ENCODE assay signal across 11 cellular contexts in genomic region chr3:23859012-23859743, GRCh38. TPM values are rescaled to one million over a fixed set of nuclear protein-coding genes. Genes with fewer than 3 reads are reported as not detected.
DNase-seq lines count a peak whose midpoint lies in the region; ATAC-seq and TF ChIP-seq lines count a peak whose summit lies in the region.
"Had no signal": no experiment of that assay in that cellular context is flagged by ENCODE, and none has a peak within 500 bp of the region (broad histone marks: within the 10 kb centered on the region; RNA-seq: fewer than 3 reads in every experiment).

No MANE protein-coding gene starts in this region.

- no CpG with 5 or more reads among the region's 1 CpG for WGBS in H9 (ENCODE audit: extremely low coverage, insufficient read length, low lambda C conversion rate)
- no CpG with 5 or more reads among the region's 1 CpG for WGBS in neuronal stem cell (ENCODE audit: extremely low coverage in 2 of 2, insufficient read length in 2 of 2, insufficient replicate concordance in 1 of 2), 2 donors

- H2BK5ac ChIP-seq in H9 (ENCODE audit: insufficient read length, low read length): no peak overlapping the region
- no peak overlapping the region for H2BK5ac ChIP-seq in neuronal stem cell (ENCODE audit: low read length)

- H3K23ac ChIP-seq in H9 (ENCODE audit: insufficient read length, low read depth, low read length) (no peak overlapping the region), neuronal stem cell (ENCODE audit: low read depth, low read length, poor library complexity) (no peak overlapping the region)

- H2BK15ac ChIP-seq in H9 (ENCODE audit: low read depth, low read length): no peak overlapping the region
- H2BK15ac ChIP-seq in neuronal stem cell (ENCODE audit: low read length): no peak overlapping the region

- in situ Hi-C loops in brain microvascular endothelial cell (cut with HindIII; ENCODE audit: low pct_ligation_motif_present, low sequenced_read_pairs): no loop called here

- TF ChIP-seq POLR2A in breast epithelium (IDR thresholded peaks at IDR 0.05): no peak

- H3K27me3 ChIP-seq in H9 (ENCODE audit: insufficient read depth, low read length) (no peaks in the 10 kb centered on the region), breast epithelium (no peaks in the 10 kb centered on the region), brain microvascular endothelial cell (replicated peaks) (no peaks in the 10 kb centered on the region), neuronal stem cell (ENCODE audit: control insufficient read depth in 3 of 3, insufficient read depth in 3 of 3, low read depth in 1 of 3, low read length in 3 of 3) (no peaks in the 10 kb centered on the region)
- H3K27me3 ChIP-seq: neural progenitor cell had no signal

- H3K79me1 ChIP-seq in H9 (ENCODE audit: insufficient read depth, low read depth, low read length, poor library complexity, severe bottlenecking): peaks cover 9% of the 10 kb centered on the region
- peaks cover 3% of the 10 kb centered on the region for H3K79me1 ChIP-seq in neuronal stem cell (ENCODE audit: low read depth, low read length)

- H3K9ac ChIP-seq in H9 (ENCODE audit: extremely low read depth, insufficient read length, low read length) (no peak overlapping the region), neuronal stem cell (ENCODE audit: low read depth, low read length, poor library complexity) (no peak overlapping the region)
- H3K9ac ChIP-seq: neural progenitor cell had no signal

- H3K4me1 ChIP-seq in H9 (ENCODE audit: insufficient read depth, low read length): no peaks in the 10 kb centered on the region; the same call in 1 of the 2 replicates
- peaks cover 3 to 16% of the 10 kb centered on the region in 2 donors for H3K4me1 ChIP-seq in breast epithelium
- H3K4me1 ChIP-seq in neuronal stem cell (ENCODE audit: control insufficient read depth in 2 of 2, insufficient read depth in 1 of 2, low read depth in 1 of 2, low read length in 2 of 2): peaks cover 3 to 6% of the 10 kb centered on the region in 2 donors

- H3K9me3 ChIP-seq in H9 (ENCODE audit: control insufficient read depth, low read depth, low read length) (no peaks in the 10 kb centered on the region), breast epithelium (no peaks in the 10 kb centered on the region), neuronal stem cell (replicated peaks in 1 of 2; ENCODE audit: control insufficient read depth in 2 of 2, insufficient read depth in 1 of 2, low read depth in 1 of 2, low read length in 2 of 2) (peaks cover 0 to 3% of the 10 kb centered on the region in 2 donors)

- no peak overlapping the region for H4K5ac ChIP-seq in H9 (ENCODE audit: insufficient read length, low read depth, low read length)

- H3K4me2 ChIP-seq in H9 (ENCODE audit: insufficient read depth, insufficient read length, low read length) (no peak overlapping the region), neuronal stem cell (ENCODE audit: insufficient read depth, low read length, poor library complexity, severe bottlenecking) (no peak overlapping the region)
- H3K4me2 ChIP-seq: neural progenitor cell had no signal

- H4K91ac ChIP-seq in H9 (ENCODE audit: insufficient read length, low read depth, low read length) (no peak overlapping the region), neuronal stem cell (ENCODE audit: low read depth, low read length, poor library complexity) (no peak overlapping the region)

- no peak overlapping the region for H2BK120ac ChIP-seq in H9 (ENCODE audit: low read depth, low read length, poor library complexity, severe bottlenecking)
- no peak overlapping the region for H2BK120ac ChIP-seq in neuronal stem cell (ENCODE audit: low read depth, low read length)

- peak overlapping the region in 2 of 3 experiments; percentile 0 to 7; a peak in 2 of 7 replicates for H3K27ac Mint-ChIP-seq in H9
- no peak overlapping the region for H3K27ac Mint-ChIP-seq in activated CD4-positive, alpha-beta memory T cell treated with anti-CD3 and anti-CD28 coated beads, Interleukin-2, amount 10 ng/mL, durations not matched to agents 7 days and 5 days
- H3K27ac Mint-ChIP-seq: neural progenitor cell had no signal

- H2AFZ ChIP-seq in H9 (ENCODE audit: low read length): no peak overlapping the region
- H2AFZ ChIP-seq in neuronal stem cell (ENCODE audit: low read length): no peak overlapping the region
- H2AFZ ChIP-seq: neural progenitor cell had no signal

- no peaks in the 10 kb centered on the region for H4K20me1 ChIP-seq in H9 (ENCODE audit: control insufficient read depth, insufficient read depth, insufficient read length)

- H3K27ac ChIP-seq in H9 (ENCODE audit: insufficient read length, low read depth, low read length): no peak overlapping the region
- H3K27ac ChIP-seq in breast epithelium: peak overlapping the region; percentile 71 to 73
- H3K27ac ChIP-seq in brain microvascular endothelial cell: no peak overlapping the region
- no peak overlapping the region for H3K27ac ChIP-seq in neuronal stem cell (replicated peaks; ENCODE audit: low read length)
- H3K27ac ChIP-seq: neural progenitor cell had no signal

- no peaks in the 10 kb centered on the region for H3K23me2 ChIP-seq in H9 (ENCODE audit: insufficient read length, low read depth, low read length, poor library complexity, severe bottlenecking)

- no peaks in the 10 kb centered on the region for H3K27me3 Mint-ChIP-seq in H9 (ENCODE audit: low read depth)
- no peaks in the 10 kb centered on the region for H3K27me3 Mint-ChIP-seq in activated CD4-positive, alpha-beta memory T cell treated with anti-CD3 and anti-CD28 coated beads, Interleukin-2, amount 10 ng/mL, durations not matched to agents 7 days and 5 days

- CTCF ChIA-PET in activated CD4-positive, alpha-beta memory T cell treated with anti-CD3 and anti-CD28 coated beads, Interleukin-2, amount 10 ng/mL, durations not matched to agents 7 days and 5 days (lab: Charles Lee): no interaction called here

- ATAC-seq in GM19351 (IDR thresholded peaks at IDR 0.05; ENCODE audit: unreplicated experiment): no peak

- H3K14ac ChIP-seq in H9 (ENCODE audit: insufficient read depth, low read length) (no peak overlapping the region), neuronal stem cell (ENCODE audit: low read length) (no peak overlapping the region)

- H2BK20ac ChIP-seq in H9 (ENCODE audit: low read depth, low read length, poor library complexity, severe bottlenecking): no peak overlapping the region

- H3K4me3 ChIP-seq in AG10803 (ENCODE audit: low read length) (no peak overlapping the region), breast epithelium (no peak overlapping the region), brain microvascular endothelial cell (ENCODE audit: low read depth, low read length) (no peak overlapping the region), neuronal stem cell (ENCODE audit: low read length in 2 of 2) (no peak overlapping the region)
- H3K4me3 ChIP-seq: neural progenitor cell had no signal

- H3K4ac ChIP-seq in H9 (ENCODE audit: low read depth, low read length) (no peak overlapping the region), neuronal stem cell (ENCODE audit: low read length) (no peak overlapping the region)

- peaks cover 24 to 38% of the 10 kb centered on the region in 2 experiments for H3K4me1 Mint-ChIP-seq in H9
- H3K4me1 Mint-ChIP-seq in activated CD4-positive, alpha-beta memory T cell treated with anti-CD3 and anti-CD28 coated beads, Interleukin-2, amount 10 ng/mL, durations not matched to agents 7 days and 5 days: peaks cover 18% of the 10 kb centered on the region

- peaks cover 10% of the 10 kb centered on the region; the same call in 1 of the 2 replicates for H3K79me2 ChIP-seq in H9 (ENCODE audit: insufficient read depth, low read length)

- no peak overlapping the region for H3K4me3 Mint-ChIP-seq in H9
- no peak overlapping the region for H3K4me3 Mint-ChIP-seq in activated CD4-positive, alpha-beta memory T cell treated with anti-CD3 and anti-CD28 coated beads, Interleukin-2, amount 10 ng/mL, durations not matched to agents 7 days and 5 days
- H3K4me3 Mint-ChIP-seq: neural progenitor cell had no signal

- H3K18ac ChIP-seq in H9 (ENCODE audit: insufficient read length, low read depth, low read length) (no peak overlapping the region), neuronal stem cell (ENCODE audit: low read length) (no peak overlapping the region)

- H2AK5ac ChIP-seq in H9 (ENCODE audit: insufficient read length, low read length) (no peak overlapping the region), neuronal stem cell (ENCODE audit: low read depth, low read length) (no peak overlapping the region)

- intact Hi-C loops in breast epithelium (cut with DNase I; ENCODE audit: low total_unique reads): no loop called here

- POLR2A ChIA-PET in activated CD4-positive, alpha-beta memory T cell treated with anti-CD3 and anti-CD28 coated beads, Interleukin-2, amount 10 ng/mL, durations not matched to agents 7 days and 5 days (lab: Charles Lee): no interaction called here

- no peak for TF ChIP-seq CTCF in AG10803 (conservative IDR thresholded peaks at IDR 0.05; ENCODE audit: low read length)
- TF ChIP-seq CTCF in H9 (conservative IDR thresholded peaks at IDR 0.05): no peak
- no peak for TF ChIP-seq CTCF in breast epithelium (IDR thresholded peaks at IDR 0.05)
- TF ChIP-seq CTCF in brain microvascular endothelial cell (IDR thresholded peaks at IDR 0.05; ENCODE audit: low read depth, low read length, missing control alignments): no peak

- H3T11ph ChIP-seq in H9 (ENCODE audit: low read length): no peak overlapping the region

- H4K8ac ChIP-seq in H9 (replicated peaks; ENCODE audit: insufficient read length, low read depth, low read length) (no peak overlapping the region), neuronal stem cell (ENCODE audit: low read depth, low read length) (no peak overlapping the region)

- no peaks in the 10 kb centered on the region for H3K36me3 ChIP-seq in breast epithelium
- H3K36me3 ChIP-seq in brain microvascular endothelial cell (replicated peaks): peaks cover 2% of the 10 kb centered on the region
- peaks cover 4 to 8% of the 10 kb centered on the region in 2 donors for H3K36me3 ChIP-seq in neuronal stem cell (replicated peaks in 1 of 2; ENCODE audit: control insufficient read depth in 2 of 2, insufficient read depth in 2 of 2, low read length in 2 of 2)
- H3K36me3 ChIP-seq: neural progenitor cell had no signal

- peaks cover 3 to 13% (median 11%) of the 10 kb centered on the region in 3 experiments; a peak in 6 of 7 replicates for H3K36me3 Mint-ChIP-seq in H9 (ENCODE audit: insufficient read depth in 1 of 3, low read depth in 3 of 3)
- peaks cover 5% of the 10 kb centered on the region for H3K36me3 Mint-ChIP-seq in activated CD4-positive, alpha-beta memory T cell treated with anti-CD3 and anti-CD28 coated beads, Interleukin-2, amount 10 ng/mL, durations not matched to agents 7 days and 5 days (ENCODE audit: low read depth)

- peak; percentile 36 for DNase-seq in AG10803 (ENCODE audit: low read depth)
- no peak for DNase-seq in H9
- peak; percentile 71 to 79 for DNase-seq in breast epithelium (ENCODE audit: low spot score in 2 of 2)
- peak; percentile 38 for DNase-seq in medulla oblongata (ENCODE audit: extremely low spot score)
- DNase-seq in brain microvascular endothelial cell: no peak
- DNase-seq in activated CD4-positive, alpha-beta memory T cell treated with anti-CD3 and anti-CD28 coated beads, Interleukin-2, amount 10 ng/mL, durations not matched to agents 7 days and 5 days: no peak
- DNase-seq in neuronal stem cell (ENCODE audit: low spot score): no peak
- DNase-seq: DMS79, OCI-M1 had no signal

- H2BK12ac ChIP-seq in H9 (ENCODE audit: insufficient read length, low read depth, low read length) (no peak overlapping the region), neuronal stem cell (ENCODE audit: low read length) (no peak overlapping the region)

- no peaks in the 10 kb centered on the region for H3K9me3 Mint-ChIP-seq in H9
- no peaks in the 10 kb centered on the region for H3K9me3 Mint-ChIP-seq in activated CD4-positive, alpha-beta memory T cell treated with anti-CD3 and anti-CD28 coated beads, Interleukin-2, amount 10 ng/mL, durations not matched to agents 7 days and 5 days

- no peak overlapping the region for H3K56ac ChIP-seq in H9 (ENCODE audit: insufficient read length, low read depth, low read length)

RNA-seq across cellular contexts. Expression of gene UBE2E1, which starts 53.4 kb away (rescaled TPM):
- total RNA-seq in H9 (2021) (130 and 142 TPM in 2 replicates), breast epithelium (100 to 1,000 TPM in 2 of 3 donors, 10 to 100 TPM in 1; 86.4 to 127 (median 111) TPM)
- total RNA-seq in activated CD4-positive, alpha-beta memory T cell treated with anti-CD3 and anti-CD28 coated beads, Interleukin-2, amount 10 ng/mL, durations not matched to agents 7 days and 5 days: 10 to 100 TPM; 64.0 to 72.8 TPM
- 320 TPM for polyA plus RNA-seq in neuronal stem cell (2013, experiment 1 of 2)
- polyA plus RNA-seq in neuronal stem cell (2013, experiment 2 of 2): 317 TPM

RNA-seq across cellular contexts. Expression of gene NKIRAS1, which starts 57.6 kb away (rescaled TPM):
- 6.1 and 6.2 TPM in 2 replicates for total RNA-seq in H9 (2021)
- 10 to 100 TPM; 15.7 to 20.3 (median 19.2) TPM for total RNA-seq in breast epithelium
- total RNA-seq in activated CD4-positive, alpha-beta memory T cell treated with anti-CD3 and anti-CD28 coated beads, Interleukin-2, amount 10 ng/mL, durations not matched to agents 7 days and 5 days: 1 to 10 TPM; 3.0 to 3.1 TPM
- 7.9 TPM for polyA plus RNA-seq in neuronal stem cell (2013, experiment 1 of 2)
- 8.2 TPM for polyA plus RNA-seq in neuronal stem cell (2013, experiment 2 of 2)

RNA-seq across cellular contexts. Expression of gene RPL15, which starts 57.8 kb away (rescaled TPM):
- 2,794 and 2,865 TPM in 2 replicates for total RNA-seq in H9 (2021)
- total RNA-seq in breast epithelium: 1,000 to 10,000 TPM; 2,644 to 3,809 (median 3,544) TPM
- 1,000 to 10,000 TPM; 1,398 to 1,426 TPM for total RNA-seq in activated CD4-positive, alpha-beta memory T cell treated with anti-CD3 and anti-CD28 coated beads, Interleukin-2, amount 10 ng/mL, durations not matched to agents 7 days and 5 days
- polyA plus RNA-seq in neuronal stem cell (2013, experiment 1 of 2): 4,302 TPM
- polyA plus RNA-seq in neuronal stem cell (2013, experiment 2 of 2): 4,254 TPM

Comparison
In these comparisons a context has a peak if more than half of its experiments do, and no peak if none do; other contexts are left out.
1. DNase-seq: peak in AG10803 (single experiment), breast epithelium (2 of 2) and medulla oblongata (single experiment); none in H9 (single experiment), brain microvascular endothelial cell (single experiment), activated CD4-positive, alpha-beta memory T cell treated with anti-CD3 and anti-CD28 coated beads, Interleukin-2, amount 10 ng/mL, durations not matched to agents 7 days and 5 days (single experiment) and neuronal stem cell (single experiment).
2. H3K27ac ChIP-seq: peak in breast epithelium (2 of 2); none in H9 (single experiment), brain microvascular endothelial cell (single experiment) and neuronal stem cell (single experiment).